ENCODE assay signal across 19 cellular contexts in the genomic region with DNA sequence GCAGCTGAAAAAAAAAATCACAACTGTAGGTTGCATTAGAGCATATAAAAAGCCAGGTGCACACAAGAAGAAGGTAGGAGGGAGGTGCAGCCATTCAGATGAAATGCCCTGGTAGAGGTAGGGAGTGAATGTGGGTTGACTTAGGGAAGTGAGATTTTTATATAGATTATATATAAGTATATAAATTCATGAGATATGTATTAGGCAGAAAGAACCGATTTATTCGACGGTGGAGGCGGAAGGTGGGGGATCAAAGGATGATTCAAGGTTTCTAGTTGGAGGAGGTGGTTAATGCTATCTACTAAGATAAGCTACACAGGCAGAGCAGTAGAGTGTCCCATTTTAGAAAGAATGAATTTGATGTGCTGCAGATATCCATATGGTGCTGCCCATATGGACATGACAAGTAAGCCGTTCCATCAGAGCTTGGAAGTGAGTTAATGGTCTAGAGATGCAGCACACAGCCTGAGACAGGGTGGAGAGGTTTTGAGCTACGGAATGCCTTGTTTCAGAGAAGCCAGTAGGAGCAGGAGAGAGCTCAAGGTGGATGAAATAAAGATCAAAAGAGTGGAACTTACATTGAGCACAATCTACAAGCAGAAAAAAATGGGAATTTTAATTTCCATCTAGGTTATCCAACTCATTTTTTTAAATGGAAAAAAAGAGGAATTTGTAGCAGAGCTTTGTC.
"Had no signal": no experiment of that assay in that cellular context is flagged by ENCODE, and none has a peak within 500 bp of the region (broad histone marks: within the 10 kb centered on the region; RNA-seq: fewer than 3 reads in every experiment).

No MANE protein-coding gene starts in this region.

- H3K4me1 ChIP-seq: lower lobe of right lung, sigmoid colon, upper lobe of left lung had no signal

- H3K27me3 ChIP-seq: sigmoid colon, stomach, upper lobe of left lung had no signal

- H3K9me3 ChIP-seq: lower lobe of right lung, sigmoid colon, stomach, thoracic aorta, upper lobe of left lung had no signal

- H3K36me3 Mint-ChIP-seq: brain; natural killer cell; stimulated activated effector memory CD8-positive, alpha-beta T cell treated with anti-CD3 and anti-CD28 coated beads, Interleukin-12 subunit alpha, Interleukin-12 subunit beta, amount 100 ng/mL, for 72 hours had no signal

- H3K4me3 Mint-ChIP-seq: activated CD8-positive, alpha-beta T cell treated with anti-CD3 and anti-CD28 coated beads for 36 hours; activated naive CD4-positive, alpha-beta T cell treated with anti-CD3 and anti-CD28 coated beads for 36 hours; activated naive CD8-positive, alpha-beta T cell treated with anti-CD3 and anti-CD28 coated beads, Interleukin-2, amount 50 U/mL, for 24 hours; brain; natural killer cell; stimulated activated effector memory CD8-positive, alpha-beta T cell treated with anti-CD3 and anti-CD28 coated beads, Interleukin-12 subunit alpha, Interleukin-12 subunit beta, amount 100 ng/mL, for 72 hours had no signal

- H3K36me3 ChIP-seq: lower lobe of right lung, sigmoid colon, stomach, thoracic aorta, upper lobe of left lung had no signal

- DNase-seq: activated CD4-positive, alpha-beta T cell treated with anti-CD3 and anti-CD28 coated beads for 48 hours; activated CD4-positive, CD25-positive, alpha-beta regulatory T cell; activated CD8-positive, alpha-beta T cell treated with anti-CD3 and anti-CD28 coated beads for 36 hours; activated naive CD4-positive, alpha-beta T cell treated with anti-CD3 and anti-CD28 coated beads for 36 hours; activated naive CD8-positive, alpha-beta T cell treated with anti-CD3 and anti-CD28 coated beads, Interleukin-2, amount 50 U/mL, for 24 hours; activated T-cell treated with anti-CD3 and anti-CD28 coated beads, Interleukin-2, amount 50 U/mL, for 1 hour; foreskin fibroblast; hippocampal formation; lower lobe of right lung; natural killer cell; sigmoid colon; stimulated activated CD4-positive, alpha-beta T cell treated with anti-CD3 and anti-CD28 coated beads, Interleukin-4, amount 100 ng/mL, for 24 hours; stomach; upper lobe of left lung had no signal

- H3K4me3 ChIP-seq: lower lobe of right lung, sigmoid colon, stomach, thoracic aorta, upper lobe of left lung had no signal

- ATAC-seq: activated CD8-positive, alpha-beta T cell treated with anti-CD3 and anti-CD28 coated beads for 36 hours; activated naive CD8-positive, alpha-beta T cell treated with anti-CD3 and anti-CD28 coated beads, Interleukin-2, amount 50 U/mL, for 24 hours; lower lobe of right lung; natural killer cell; stimulated activated effector memory CD8-positive, alpha-beta T cell treated with anti-CD3 and anti-CD28 coated beads, Interleukin-12 subunit alpha, Interleukin-12 subunit beta, amount 100 ng/mL, for 72 hours had no signal

- H3K27me3 Mint-ChIP-seq: activated CD8-positive, alpha-beta T cell treated with anti-CD3 and anti-CD28 coated beads for 36 hours; activated naive CD8-positive, alpha-beta T cell treated with anti-CD3 and anti-CD28 coated beads, Interleukin-2, amount 50 U/mL, for 24 hours; brain had no signal

- H3K27ac ChIP-seq: epithelial cell of prostate, lower lobe of right lung, sigmoid colon, thoracic aorta, upper lobe of left lung had no signal

- H3K27ac Mint-ChIP-seq: activated CD8-positive, alpha-beta T cell treated with anti-CD3 and anti-CD28 coated beads for 36 hours; activated naive CD4-positive, alpha-beta T cell treated with anti-CD3 and anti-CD28 coated beads for 36 hours; activated naive CD8-positive, alpha-beta T cell treated with anti-CD3 and anti-CD28 coated beads, Interleukin-2, amount 50 U/mL, for 24 hours; activated T-helper 2 cell treated with anti-CD3 and anti-CD28 coated beads, Interferon-gamma antibody, Interleukin-2, Interleukin-4, amounts not matched to agents 10 μg/mL and 5 μg/mL and 100 μg/mL, durations not matched to agents 14 hours and 24 hours and 36 hours; natural killer cell; stimulated activated effector memory CD8-positive, alpha-beta T cell treated with anti-CD3 and anti-CD28 coated beads, Interleukin-12 subunit alpha, Interleukin-12 subunit beta, amount 100 ng/mL, for 72 hours had no signal

- H3K9me3 Mint-ChIP-seq: activated CD8-positive, alpha-beta T cell treated with anti-CD3 and anti-CD28 coated beads for 36 hours; activated naive CD4-positive, alpha-beta T cell treated with anti-CD3 and anti-CD28 coated beads for 36 hours; activated naive CD8-positive, alpha-beta T cell treated with anti-CD3 and anti-CD28 coated beads, Interleukin-2, amount 50 U/mL, for 24 hours; activated T-helper 2 cell treated with anti-CD3 and anti-CD28 coated beads, Interferon-gamma antibody, Interleukin-2, Interleukin-4, amounts not matched to agents 10 μg/mL and 5 μg/mL and 100 μg/mL, durations not matched to agents 14 hours and 24 hours and 36 hours; brain had no signal

- H3K4me1 Mint-ChIP-seq: natural killer cell; stimulated activated effector memory CD8-positive, alpha-beta T cell treated with anti-CD3 and anti-CD28 coated beads, Interleukin-12 subunit alpha, Interleukin-12 subunit beta, amount 100 ng/mL, for 72 hours had no signal
